8 cellular contexts compared by ENCODE assay signal in genomic region chr6:18387061-18387721, GRCh38. TPM values are rescaled to one million over a fixed set of nuclear protein-coding genes. Genes with fewer than 3 reads are reported as not detected.
DNase-seq lines count a peak whose midpoint lies in the region; ATAC-seq and TF ChIP-seq lines count a peak whose summit lies in the region.

Gene RNF144B (plus strand): TSS chr6:18387350. CDS start chr6:18399535, 12,185 bp downstream.

- peak within 1 kb of the TSS; percentile 57 for H3K4me3 ChIP-seq in HFF-Myc (replicated peaks; ENCODE audit: low read depth, low read length)
- peak within 1 kb of the TSS; percentile 67 to 73 for H3K4me3 ChIP-seq in SK-N-SH (ENCODE audit: low read depth in 2 of 2, low read length in 1 of 2)
- peak within 1 kb of the TSS; percentile 89 for H3K4me3 ChIP-seq in thoracic aorta

- peak within 1 kb of the TSS in 1 of 2 donors; percentile 77 for H3K27ac Mint-ChIP-seq in activated naive CD4-positive, alpha-beta T cell treated with anti-CD3 and anti-CD28 coated beads, Interleukin-2, amount 50 U/mL, for 72 hours
- H3K27ac Mint-ChIP-seq in glutamatergic neuron (ENCODE audit: unreplicated experiment) (no peak within 1 kb of the TSS), osteocyte (ENCODE audit: unreplicated experiment) (peak within 1 kb of the TSS; percentile 76)

- H3K9me2 ChIP-seq in SK-N-SH = no peaks in the 10 kb centered on the region

- no peak for TF ChIP-seq RAD21 in SK-N-SH (IDR thresholded peaks at IDR 0.05; ENCODE audit: low read length)

- POLR2A ChIA-PET in SK-N-SH (lab: Yijun Ruan, JAX) = no interaction called here

- H3K4me3 Mint-ChIP-seq in glutamatergic neuron (ENCODE audit: unreplicated experiment) (peak within 1 kb of the TSS; percentile 97), osteocyte (ENCODE audit: unreplicated experiment) (peak within 1 kb of the TSS; percentile 87)

- H3K36me3 ChIP-seq in SK-N-SH (replicated peaks in 1 of 2; ENCODE audit: control insufficient read depth in 1 of 2, insufficient read depth in 2 of 2, low read length in 1 of 2) = no peaks in the 10 kb centered on the region
- no peaks in the 10 kb centered on the region for H3K36me3 ChIP-seq in thoracic aorta

- peak; percentile 93 to 97 for ATAC-seq in activated naive CD4-positive, alpha-beta T cell treated with anti-CD3 and anti-CD28 coated beads, Interleukin-2, amount 50 U/mL, for 72 hours
- ATAC-seq in thoracic aorta (ENCODE audit: insufficient number of reproducible peaks, low FRiP score, low read depth) = no peak

- peak within 1 kb of the TSS; percentile 49 for H3K9ac ChIP-seq in SK-N-SH

- H3K27me3 ChIP-seq in SK-N-SH (ENCODE audit: insufficient read depth) = no peaks in the 10 kb centered on the region
- no peaks in the 10 kb centered on the region for H3K27me3 ChIP-seq in thoracic aorta (replicated peaks; ENCODE audit: insufficient read depth)

- H3K4me1 Mint-ChIP-seq in glutamatergic neuron (ENCODE audit: low read depth, unreplicated experiment) (peaks cover 11% of the 10 kb centered on the region), osteocyte (ENCODE audit: unreplicated experiment) (peaks cover 46% of the 10 kb centered on the region)

- no peaks in the 10 kb centered on the region for H4K20me1 ChIP-seq in SK-N-SH (ENCODE audit: insufficient read depth)

- 5% methylated on average over 28 of the region's 40 CpGs for WGBS in SK-N-SH (ENCODE audit: low lambda C conversion rate)

- H3K9me3 Mint-ChIP-seq in activated naive CD4-positive, alpha-beta T cell treated with anti-CD3 and anti-CD28 coated beads, Interleukin-2, amount 50 U/mL, for 72 hours = no peaks in the 10 kb centered on the region
- H3K9me3 Mint-ChIP-seq in glutamatergic neuron (ENCODE audit: unreplicated experiment) (peaks cover 5% of the 10 kb centered on the region), osteocyte (ENCODE audit: unreplicated experiment) (no peaks in the 10 kb centered on the region)

- H3K27me3 Mint-ChIP-seq in glutamatergic neuron (ENCODE audit: unreplicated experiment) (peaks cover 1% of the 10 kb centered on the region), osteocyte (ENCODE audit: unreplicated experiment) (no peaks in the 10 kb centered on the region)

- peak within 1 kb of the TSS; percentile 83 for H2AFZ ChIP-seq in SK-N-SH (ENCODE audit: low read depth)

- peaks cover 0 to 11% of the 10 kb centered on the region in 2 donors for H3K36me3 Mint-ChIP-seq in activated naive CD4-positive, alpha-beta T cell treated with anti-CD3 and anti-CD28 coated beads, Interleukin-2, amount 50 U/mL, for 72 hours
- H3K36me3 Mint-ChIP-seq in glutamatergic neuron (ENCODE audit: unreplicated experiment) (no peaks in the 10 kb centered on the region), osteocyte (ENCODE audit: unreplicated experiment) (no peaks in the 10 kb centered on the region)

- H3K79me2 ChIP-seq in SK-N-SH (ENCODE audit: insufficient read depth) = no peaks in the 10 kb centered on the region

- TF ChIP-seq CTCF in HFF-Myc (IDR thresholded peaks at IDR 0.05; ENCODE audit: low read depth, low read length, missing control alignments) (no peak), SK-N-SH (IDR thresholded peaks at IDR 0.05) (no peak), glutamatergic neuron (IDR thresholded peaks at IDR 0.05; ENCODE audit: partially characterized antibody, unreplicated experiment) (no peak), osteocyte (IDR thresholded peaks at IDR 0.05) (no peak), thoracic aorta (IDR thresholded peaks at IDR 0.05) (no peak)

- H3K27ac ChIP-seq in SK-N-SH (ENCODE audit: low read depth in 2 of 2, low read length in 1 of 2) (peak within 1 kb of the TSS; percentile 61 to 79; a peak in 2 of 4 replicates), thoracic aorta (peak within 1 kb of the TSS; percentile 32 to 64)

- peaks cover 5 to 6% of the 10 kb centered on the region in 2 experiments; a peak in 2 of 4 replicates for H3K4me1 ChIP-seq in SK-N-SH (ENCODE audit: control insufficient read depth in 1 of 2, insufficient read depth in 2 of 2, low read depth in 1 of 2, low read length in 1 of 2)
- peaks cover 29 to 51% of the 10 kb centered on the region in 2 donors for H3K4me1 ChIP-seq in thoracic aorta (ENCODE audit: control insufficient read depth in 1 of 2, low read depth in 2 of 2)

- TF ChIP-seq EP300 in SK-N-SH (IDR thresholded peaks at IDR 0.05; ENCODE audit: borderline replicate concordance in 1 of 2, low read depth in 1 of 2, low read length in 1 of 2) = no peak

- H3K9me3 ChIP-seq in SK-N-SH = no peaks in the 10 kb centered on the region
- no peaks in the 10 kb centered on the region for H3K9me3 ChIP-seq in thoracic aorta

- CTCF ChIA-PET in SK-N-SH (lab: Yijun Ruan, JAX) = interaction anchor here (1.2 to 2.0 kb wide), 2 partner anchors 23 to 116 kb away, joined by 3 to 5 read pairs; no protein-coding TSS in a partner anchor

- DNase-seq in ELR (ENCODE audit: low read depth) (peak; percentile 89), HFF-Myc (ENCODE audit: extremely low read depth, low read depth) (peak; percentile 27), NAMALWA (ENCODE audit: low spot score) (peak; percentile 95), SK-N-SH (peak; percentile 72), glutamatergic neuron (peak; percentile 67), osteocyte (ENCODE audit: extremely low spot score, unreplicated experiment) (peak; percentile 89), thoracic aorta (ENCODE audit: low spot score) (peak; percentile 40)
- peak; percentile 53 to 76 for DNase-seq in activated naive CD4-positive, alpha-beta T cell treated with anti-CD3 and anti-CD28 coated beads, Interleukin-2, amount 50 U/mL, for 72 hours (ENCODE audit: low spot score in 2 of 2)

- H3F3A ChIP-seq in SK-N-SH (replicated peaks; ENCODE audit: insufficient read depth) = peaks cover 13% of the 10 kb centered on the region

- peak within 1 kb of the TSS; percentile 82 for H3K4me2 ChIP-seq in SK-N-SH

TF ChIP-seq in SK-N-SH, 30 proteins besides CTCF, POLR2A, EP300 and RAD21 (continues in another document):
- no peak for TF ChIP-seq CHD2 (IDR thresholded peaks at IDR 0.05; ENCODE audit: low read length, partially characterized antibody)
- no peak for TF ChIP-seq JUND (IDR thresholded peaks at IDR 0.05)
- no peak for TF ChIP-seq FOXM1 (IDR thresholded peaks at IDR 0.05; ENCODE audit: low read depth)
- TF ChIP-seq TAF1 (IDR thresholded peaks at IDR 0.05; ENCODE audit: borderline replicate concordance, low read depth, low read length) = peak; percentile 86; the same call in 1 of the 2 replicates
- peak; percentile 35; the same call in 1 of the 2 replicates for TF ChIP-seq TCF12 (IDR thresholded peaks at IDR 0.05)
- peak; percentile 79 for TF ChIP-seq POLR2AphosphoS5 (IDR thresholded peaks at IDR 0.05; ENCODE audit: low read depth, low read length)
- no peak for TF ChIP-seq NRF1 (IDR thresholded peaks at IDR 0.05; ENCODE audit: low read depth, low read length)
- 0 out of 2 replicates have a peak, but pooled peaks have one; percentile 61 for TF ChIP-seq MXI1 (IDR thresholded peaks at IDR 0.05; ENCODE audit: low read depth, low read length)
- TF ChIP-seq, protein P1, sequence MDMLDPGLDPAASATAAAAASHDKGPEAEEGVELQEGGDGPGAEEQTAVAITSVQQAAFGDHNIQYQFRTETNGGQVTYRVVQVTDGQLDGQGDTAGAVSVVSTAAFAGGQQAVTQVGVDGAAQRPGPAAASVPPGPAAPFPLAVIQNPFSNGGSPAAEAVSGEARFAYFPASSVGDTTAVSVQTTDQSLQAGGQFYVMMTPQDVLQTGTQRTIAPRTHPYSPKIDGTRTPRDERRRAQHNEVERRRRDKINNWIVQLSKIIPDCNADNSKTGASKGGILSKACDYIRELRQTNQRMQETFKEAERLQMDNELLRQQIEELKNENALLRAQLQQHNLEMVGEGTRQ (IDR thresholded peaks at IDR 0.05; ENCODE audit: borderline replicate concordance, low read depth, low read length) = no peak
- no peak for TF ChIP-seq RXRA (IDR thresholded peaks at IDR 0.05; ENCODE audit: borderline replicate concordance, low read depth)
- TF ChIP-seq MEF2A (IDR thresholded peaks at IDR 0.05; ENCODE audit: borderline replicate concordance, low read depth) = no peak
- TF ChIP-seq REST (IDR thresholded peaks at IDR 0.05; ENCODE audit: low read depth, low read length) = no peak

RNA-seq across cellular contexts. Expression of gene RNF144B, which starts in this region (rescaled TPM):
- polyA plus RNA-seq in SK-N-SH (2012; rRNA removed) = 1.2 and 1.8 TPM in 2 replicates
- 1.6 and 2.0 TPM in 2 replicates for polyA plus RNA-seq in SK-N-SH (2012; cell fraction: cytosol; rRNA removed)
- 2.0 and 3.7 TPM in 2 replicates for polyA plus RNA-seq in SK-N-SH (2012; cell fraction: nucleus; rRNA removed)
- under 1 TPM; 0.91 to 0.95 TPM for total RNA-seq in activated naive CD4-positive, alpha-beta T cell treated with anti-CD3 and anti-CD28 coated beads, Interleukin-2, amount 50 U/mL, for 72 hours
- not detected for total RNA-seq in glutamatergic neuron (ENCODE audit: unreplicated experiment)
- total RNA-seq in osteocyte = 14.7 and 15.0 TPM in 2 replicates
- 10 to 100 TPM; 15.8 to 24.3 TPM for total RNA-seq in thoracic aorta

Comparison
In these comparisons a context has a peak if more than half of its experiments do, and no peak if none do; other contexts are left out.
1. Peak in DNase-seq and ATAC-seq in activated naive CD4-positive, alpha-beta T cell treated with anti-CD3 and anti-CD28 coated beads, Interleukin-2, amount 50 U/mL, for 72 hours; RNA of the gene not detected or under 1 TPM.
2. Peak in DNase-seq in glutamatergic neuron; RNA of the gene not detected or under 1 TPM.
3. DNase-seq: peak in every context shown above with its lines; median percentile 95 in NAMALWA; 89 in ELR; 89 in osteocyte; 72 in SK-N-SH; 67 in glutamatergic neuron; 64 in activated naive CD4-positive, alpha-beta T cell treated with anti-CD3 and anti-CD28 coated beads, Interleukin-2, amount 50 U/mL, for 72 hours; 40 in thoracic aorta; 27 in HFF-Myc.